Comparison of ENCODE assay signal across 8 cellular contexts in the genomic region with DNA sequence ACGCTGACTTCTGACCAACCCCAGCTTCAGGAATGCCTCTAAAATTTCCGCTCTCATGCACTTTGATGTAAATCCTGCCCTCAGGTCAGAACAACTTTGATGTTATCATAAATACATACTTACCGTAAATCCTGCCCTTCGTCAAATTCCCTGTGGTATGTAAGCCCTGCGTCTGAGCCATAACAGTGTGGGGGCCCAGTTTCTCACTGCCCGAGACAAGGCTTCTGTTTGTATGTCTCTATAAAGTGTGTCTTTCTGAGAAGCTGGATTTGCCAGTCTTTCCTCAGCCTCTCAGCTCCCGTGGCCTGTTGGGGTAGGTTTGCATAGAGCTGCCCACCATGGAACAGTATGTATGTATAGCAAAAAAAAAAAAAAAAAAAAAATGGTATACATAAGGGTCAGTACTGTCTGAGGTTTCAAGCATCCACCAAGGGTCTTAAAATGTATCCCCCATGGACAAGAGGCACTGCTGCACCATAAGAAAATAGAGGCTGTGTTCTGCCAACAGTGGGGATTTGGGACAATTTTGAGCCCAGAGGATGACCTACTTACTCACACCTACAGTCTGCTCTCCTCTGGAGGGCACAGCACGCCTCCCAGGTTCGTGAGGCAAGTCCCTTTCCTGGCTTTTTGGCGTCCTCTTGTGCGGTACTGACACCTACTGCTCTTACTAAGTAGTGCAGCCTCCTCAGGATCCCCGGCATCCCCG. TPM values are rescaled to one million over a fixed set of nuclear protein-coding genes. Genes with fewer than 3 reads are reported as not detected.
DNase-seq lines count a peak whose midpoint lies in the region; ATAC-seq and TF ChIP-seq lines count a peak whose summit lies in the region.

No MANE protein-coding gene starts in this region.

- CTCF ChIA-PET in PC-3 (lab: Charles Lee): interaction anchor here (0.6 kb wide), 1 partner anchor 18 kb away, joined by 11 read pairs; a partner anchor contains a TSS

- BruUV-seq in PC-3 (replicated peaks; lab: Mats Ljungman, UMichigan): no TSS peak

- H3K4me2 ChIP-seq in PC-3 (ENCODE audit: low read length): no peak overlapping the region

- H3K9me3 ChIP-seq in PC-3 (ENCODE audit: low read length) (no peaks in the 10 kb centered on the region), esophagus muscularis mucosa (no peaks in the 10 kb centered on the region)

- no peak overlapping the region for H2AFZ ChIP-seq in PC-3 (ENCODE audit: low read length)

- peak; percentile 57 for ATAC-seq in GM19324 (IDR thresholded peaks at IDR 0.05; ENCODE audit: low FRiP score, unreplicated experiment)
- ATAC-seq in PC-3: peak; percentile 95
- ATAC-seq in naive thymus-derived CD8-positive, alpha-beta T cell: peak; percentile 99
- ATAC-seq in stimulated activated memory B cell treated with anti-CD40 and anti-IgM and Interleukin-4, amounts not matched to agents 10 μg/mL and 1 μg/mL and 100 μg/mL, for 72 hours: peak; percentile 92

- H3K27me3 ChIP-seq in PC-3 (ENCODE audit: low read length) (no peaks in the 10 kb centered on the region), esophagus muscularis mucosa (no peaks in the 10 kb centered on the region)

- no peaks in the 10 kb centered on the region for H3K27me3 Mint-ChIP-seq in naive thymus-derived CD8-positive, alpha-beta T cell
- H3K27me3 Mint-ChIP-seq in stimulated activated memory B cell treated with anti-CD40 and anti-IgM and Interleukin-4, amounts not matched to agents 10 μg/mL and 1 μg/mL and 100 μg/mL, for 72 hours: no peaks in the 10 kb centered on the region

- H3K9ac ChIP-seq in PC-3 (ENCODE audit: low read length): no peak overlapping the region

- H3K9me2 ChIP-seq in PC-3 (replicated peaks; ENCODE audit: low read length): no peaks in the 10 kb centered on the region

- TF ChIP-seq POLR2A in esophagus muscularis mucosa (IDR thresholded peaks at IDR 0.05; ENCODE audit: low read depth): no peak

- intact Hi-C loops in PC-3 (cut with micrococcal nuclease) (loop anchor here (1.0 kb wide), 3 partner anchors 67 to 91 kb away; no protein-coding TSS in a partner anchor), esophagus muscularis mucosa (cut with DNase I) (loop anchor here (1.0 kb wide), 1 partner anchor 67 kb away; no protein-coding TSS in a partner anchor)

- no peaks in the 10 kb centered on the region for H3K4me1 ChIP-seq in PC-3 (ENCODE audit: insufficient read depth, low read length)
- peaks cover 10 to 17% (median 15%) of the 10 kb centered on the region in 4 donors for H3K4me1 ChIP-seq in esophagus muscularis mucosa

- no peaks in the 10 kb centered on the region for H3K9me3 Mint-ChIP-seq in naive thymus-derived CD8-positive, alpha-beta T cell
- H3K9me3 Mint-ChIP-seq in stimulated activated memory B cell treated with anti-CD40 and anti-IgM and Interleukin-4, amounts not matched to agents 10 μg/mL and 1 μg/mL and 100 μg/mL, for 72 hours: no peaks in the 10 kb centered on the region

- H3K36me3 ChIP-seq in PC-3 (ENCODE audit: low read depth, low read length) (peaks cover 10% of the 10 kb centered on the region; the same call in 1 of the 2 replicates), esophagus muscularis mucosa (peaks cover 19 to 57% (median 46%) of the 10 kb centered on the region in 4 donors)

- no peaks in the 10 kb centered on the region for H4K20me1 ChIP-seq in PC-3 (ENCODE audit: low read length)

- no peak overlapping the region for H3K27ac ChIP-seq in PC-3 (ENCODE audit: low read length)
- no peak overlapping the region for H3K27ac ChIP-seq in esophagus muscularis mucosa (replicated peaks in 1 of 4)

- H3K4me3 ChIP-seq in PC-3 (ENCODE audit: low read length) (no peak overlapping the region), esophagus muscularis mucosa (no peak overlapping the region)

- H3K27ac Mint-ChIP-seq in naive thymus-derived CD8-positive, alpha-beta T cell: peak overlapping the region in 3 of 10 donors; percentile 31 to 67 (median 52)
- H3K27ac Mint-ChIP-seq in stimulated activated memory B cell treated with anti-CD40 and anti-IgM and Interleukin-4, amounts not matched to agents 10 μg/mL and 1 μg/mL and 100 μg/mL, for 72 hours: peak overlapping the region; percentile 33

- 38% methylated on average over 13 of the region's 13 CpGs for WGBS in esophagus muscularis mucosa

- no peaks in the 10 kb centered on the region for H3K79me2 ChIP-seq in PC-3 (ENCODE audit: low read length)

- H3K36me3 Mint-ChIP-seq in naive thymus-derived CD8-positive, alpha-beta T cell: peaks cover 0 to 73% (median 3%) of the 10 kb centered on the region in 3 donors
- peaks cover 43% of the 10 kb centered on the region for H3K36me3 Mint-ChIP-seq in stimulated activated memory B cell treated with anti-CD40 and anti-IgM and Interleukin-4, amounts not matched to agents 10 μg/mL and 1 μg/mL and 100 μg/mL, for 72 hours

- POLR2A ChIA-PET in PC-3 (lab: Charles Lee; ENCODE audit: unreplicated experiment): interaction anchor here (0.6 kb wide), 2 partner anchors 330 to 1300 kb away, joined by 3 to 5 read pairs; no protein-coding TSS in a partner anchor
- POLR2A ChIA-PET in naive thymus-derived CD8-positive, alpha-beta T cell (lab: Charles Lee): interaction anchor here (0.6 to 4.8 kb wide), 6 partner anchors 17 to 809 kb away, joined by 3 to 40 read pairs (median 5); a partner anchor contains a TSS

- no peak overlapping the region for H3K4me3 Mint-ChIP-seq in naive thymus-derived CD8-positive, alpha-beta T cell
- no peak overlapping the region for H3K4me3 Mint-ChIP-seq in stimulated activated memory B cell treated with anti-CD40 and anti-IgM and Interleukin-4, amounts not matched to agents 10 μg/mL and 1 μg/mL and 100 μg/mL, for 72 hours

- peak in 13 of 14 donors; percentile 6 to 92 (median 65) for DNase-seq in C1 segment of cervical spinal cord (lab: John Stamatoyannopoulos, UW)
- DNase-seq in KG1 (lab: John Stamatoyannopoulos, UW): peak; percentile 8
- DNase-seq in PC-3: peak; percentile 83
- peak; percentile 79 for DNase-seq in activated T-cell treated with anti-CD3 and anti-CD28 coated beads, Interleukin-2, amount 50 U/mL, for 1 hour
- peak; percentile 95 for DNase-seq in esophagus muscularis mucosa (ENCODE audit: extremely low spot score)
- peak; percentile 60 to 88 (median 78) for DNase-seq in naive thymus-derived CD8-positive, alpha-beta T cell

- no peak for TF ChIP-seq EP300 in esophagus muscularis mucosa (IDR thresholded peaks at IDR 0.05)

- peak; percentile 80 for TF ChIP-seq CTCF in PC-3 (conservative IDR thresholded peaks at IDR 0.05; ENCODE audit: low read depth, low read length)
- TF ChIP-seq CTCF in esophagus muscularis mucosa (IDR thresholded peaks at IDR 0.05): peak; percentile 89 to 98 (median 96)

- H3K4me1 Mint-ChIP-seq in naive thymus-derived CD8-positive, alpha-beta T cell: peaks cover 12 to 21% (median 15%) of the 10 kb centered on the region in 4 donors
- H3K4me1 Mint-ChIP-seq in stimulated activated memory B cell treated with anti-CD40 and anti-IgM and Interleukin-4, amounts not matched to agents 10 μg/mL and 1 μg/mL and 100 μg/mL, for 72 hours: peaks cover 19% of the 10 kb centered on the region

- H3F3A ChIP-seq in PC-3 (ENCODE audit: low read length, unreplicated experiment): no peaks in the 10 kb centered on the region

RNA-seq across cellular contexts. Expression of a gene that starts 17.5 kb away (rescaled TPM):
- 46.4 and 48.1 TPM in 2 replicates for total RNA-seq in PC-3 (2014; rRNA removed)
- total RNA-seq in esophagus muscularis mucosa: 10 to 100 TPM; 20.0 to 31.1 (median 26.8) TPM
- 100 to 1,000 TPM; 110 to 112 TPM for total RNA-seq in naive thymus-derived CD8-positive, alpha-beta T cell
- 10 to 100 TPM; 35.7 to 49.9 (median 43.2) TPM for polyA plus RNA-seq in naive thymus-derived CD8-positive, alpha-beta T cell

RNA-seq across cellular contexts. Expression of a gene that starts 17.6 kb away (rescaled TPM):
- total RNA-seq in PC-3 (2014; rRNA removed): 12.6 TPM in 2 replicates
- total RNA-seq in esophagus muscularis mucosa: 10 to 100 TPM in 2 of 4 donors, 1 to 10 TPM in 2; 8.7 to 15.7 (median 11.5) TPM
- 10 to 100 TPM; 46.0 to 52.0 TPM for total RNA-seq in naive thymus-derived CD8-positive, alpha-beta T cell
- polyA plus RNA-seq in naive thymus-derived CD8-positive, alpha-beta T cell: 10 to 100 TPM; 18.8 to 27.5 (median 23.3) TPM

Comparison
In these comparisons a context has a peak if more than half of its experiments do, and no peak if none do; other contexts are left out.
1. DNase-seq: peak in every context shown above with its lines; median percentile 95 in esophagus muscularis mucosa; 83 in PC-3; 79 in activated T-cell treated with anti-CD3 and anti-CD28 coated beads, Interleukin-2, amount 50 U/mL, for 1 hour; 78 in naive thymus-derived CD8-positive, alpha-beta T cell; 65 in C1 segment of cervical spinal cord; 8 in KG1.